Comparison of ENCODE assay signal across 1 cellular context in genomic region chr15:74422723-74423442, GRCh38.
TF ChIP-seq lines count a peak whose summit lies in the region.

No MANE protein-coding gene starts in this region.

TF ChIP-seq in HepG2, 621 proteins besides CTCF, POLR2A, EP300 and RAD21 (continued from another document and continues in another):
- TF ChIP-seq ZNF646 (CRISPR knock-in tag; IDR thresholded peaks at IDR 0.05) (no peak), ZFP36L1 (CRISPR knock-in tag; IDR thresholded peaks at IDR 0.05) (no peak), ZNF180 (CRISPR knock-in tag; IDR thresholded peaks at IDR 0.05; ENCODE audit: borderline replicate concordance, low read depth) (no peak), ZNF460 (CRISPR knock-in tag; IDR thresholded peaks at IDR 0.05; ENCODE audit: borderline replicate concordance) (no peak), ZNF747 (CRISPR knock-in tag; IDR thresholded peaks at IDR 0.05; ENCODE audit: borderline replicate concordance) (no peak), FOXJ3 (CRISPR knock-in tag; IDR thresholded peaks at IDR 0.05; ENCODE audit: borderline replicate concordance) (no peak), ZNF547 (CRISPR knock-in tag; IDR thresholded peaks at IDR 0.05) (no peak), HMG20A (CRISPR knock-in tag; IDR thresholded peaks at IDR 0.05; ENCODE audit: borderline replicate concordance) (no peak), KAT8 (CRISPR knock-in tag; IDR thresholded peaks at IDR 0.05) (no peak), HNF1B (CRISPR knock-in tag; IDR thresholded peaks at IDR 0.05) (no peak), TERF1 (CRISPR knock-in tag; IDR thresholded peaks at IDR 0.05) (no peak), PTBP1 (IDR thresholded peaks at IDR 0.05; ENCODE audit: low read depth, low read length, poor library complexity, severe bottlenecking) (no peak), MTF2 (CRISPR knock-in tag; IDR thresholded peaks at IDR 0.05; ENCODE audit: borderline replicate concordance) (no peak), MED13 (CRISPR knock-in tag; IDR thresholded peaks at IDR 0.05) (no peak), ZNF160 (CRISPR knock-in tag; IDR thresholded peaks at IDR 0.05) (no peak), ZBTB7A (CRISPR knock-in tag; IDR thresholded peaks at IDR 0.05) (no peak), MXD4 (CRISPR knock-in tag; IDR thresholded peaks at IDR 0.05) (no peak), ZNF546 (CRISPR knock-in tag; conservative IDR thresholded peaks at IDR 0.05) (no peak), FOXP1 (IDR thresholded peaks at IDR 0.05) (no peak), FOXP1 (CRISPR knock-in tag; IDR thresholded peaks at IDR 0.05) (no peak), NCOA5 (CRISPR knock-in tag; IDR thresholded peaks at IDR 0.05) (no peak), FOSL1 (CRISPR knock-in tag; IDR thresholded peaks at IDR 0.05; ENCODE audit: borderline replicate concordance) (peak; percentile 37; the same call in 1 of the 2 replicates), DR1 (CRISPR knock-in tag; IDR thresholded peaks at IDR 0.05) (no peak), HOXA3 (CRISPR knock-in tag; IDR thresholded peaks at IDR 0.05) (peak; percentile 17), KLF6 (CRISPR knock-in tag; IDR thresholded peaks at IDR 0.05) (no peak), ZNF414 (CRISPR knock-in tag; IDR thresholded peaks at IDR 0.05) (no peak), ZNF652 (CRISPR knock-in tag; IDR thresholded peaks at IDR 0.05; ENCODE audit: borderline replicate concordance, low read depth) (no peak), EED (CRISPR knock-in tag; IDR thresholded peaks at IDR 0.05) (no peak), HMGXB4 (CRISPR knock-in tag; IDR thresholded peaks at IDR 0.05; ENCODE audit: borderline replicate concordance in 1 of 2, low read depth in 1 of 2) (0 out of 4 replicates have a peak, but pooled peaks of 1 of the 2 experiments have one; percentile 31), IRF2 (CRISPR knock-in tag; IDR thresholded peaks at IDR 0.05) (no peak), SYNCRIP (IDR thresholded peaks at IDR 0.05; ENCODE audit: insufficient read depth, low read depth, low read length) (no peak), ZNF710 (CRISPR knock-in tag; IDR thresholded peaks at IDR 0.05; ENCODE audit: borderline replicate concordance) (no peak), YEATS4 (CRISPR knock-in tag; IDR thresholded peaks at IDR 0.05; ENCODE audit: borderline replicate concordance) (no peak), GATAD1 (CRISPR knock-in tag; IDR thresholded peaks at IDR 0.05) (peak; percentile 43)
- TF ChIP-seq, protein P1, sequence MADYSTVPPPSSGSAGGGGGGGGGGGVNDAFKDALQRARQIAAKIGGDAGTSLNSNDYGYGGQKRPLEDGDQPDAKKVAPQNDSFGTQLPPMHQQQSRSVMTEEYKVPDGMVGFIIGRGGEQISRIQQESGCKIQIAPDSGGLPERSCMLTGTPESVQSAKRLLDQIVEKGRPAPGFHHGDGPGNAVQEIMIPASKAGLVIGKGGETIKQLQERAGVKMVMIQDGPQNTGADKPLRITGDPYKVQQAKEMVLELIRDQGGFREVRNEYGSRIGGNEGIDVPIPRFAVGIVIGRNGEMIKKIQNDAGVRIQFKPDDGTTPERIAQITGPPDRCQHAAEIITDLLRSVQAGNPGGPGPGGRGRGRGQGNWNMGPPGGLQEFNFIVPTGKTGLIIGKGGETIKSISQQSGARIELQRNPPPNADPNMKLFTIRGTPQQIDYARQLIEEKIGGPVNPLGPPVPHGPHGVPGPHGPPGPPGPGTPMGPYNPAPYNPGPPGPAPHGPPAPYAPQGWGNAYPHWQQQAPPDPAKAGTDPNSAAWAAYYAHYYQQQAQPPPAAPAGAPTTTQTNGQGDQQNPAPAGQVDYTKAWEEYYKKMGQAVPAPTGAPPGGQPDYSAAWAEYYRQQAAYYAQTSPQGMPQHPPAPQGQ (CRISPR knock-in tag; IDR thresholded peaks at IDR 0.05; ENCODE audit: borderline replicate concordance), result no peak
- TF ChIP-seq, protein P2, sequence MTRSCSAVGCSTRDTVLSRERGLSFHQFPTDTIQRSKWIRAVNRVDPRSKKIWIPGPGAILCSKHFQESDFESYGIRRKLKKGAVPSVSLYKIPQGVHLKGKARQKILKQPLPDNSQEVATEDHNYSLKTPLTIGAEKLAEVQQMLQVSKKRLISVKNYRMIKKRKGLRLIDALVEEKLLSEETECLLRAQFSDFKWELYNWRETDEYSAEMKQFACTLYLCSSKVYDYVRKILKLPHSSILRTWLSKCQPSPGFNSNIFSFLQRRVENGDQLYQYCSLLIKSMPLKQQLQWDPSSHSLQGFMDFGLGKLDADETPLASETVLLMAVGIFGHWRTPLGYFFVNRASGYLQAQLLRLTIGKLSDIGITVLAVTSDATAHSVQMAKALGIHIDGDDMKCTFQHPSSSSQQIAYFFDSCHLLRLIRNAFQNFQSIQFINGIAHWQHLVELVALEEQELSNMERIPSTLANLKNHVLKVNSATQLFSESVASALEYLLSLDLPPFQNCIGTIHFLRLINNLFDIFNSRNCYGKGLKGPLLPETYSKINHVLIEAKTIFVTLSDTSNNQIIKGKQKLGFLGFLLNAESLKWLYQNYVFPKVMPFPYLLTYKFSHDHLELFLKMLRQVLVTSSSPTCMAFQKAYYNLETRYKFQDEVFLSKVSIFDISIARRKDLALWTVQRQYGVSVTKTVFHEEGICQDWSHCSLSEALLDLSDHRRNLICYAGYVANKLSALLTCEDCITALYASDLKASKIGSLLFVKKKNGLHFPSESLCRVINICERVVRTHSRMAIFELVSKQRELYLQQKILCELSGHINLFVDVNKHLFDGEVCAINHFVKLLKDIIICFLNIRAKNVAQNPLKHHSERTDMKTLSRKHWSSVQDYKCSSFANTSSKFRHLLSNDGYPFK (CRISPR knock-in tag; IDR thresholded peaks at IDR 0.05; ENCODE audit: borderline replicate concordance), result no peak
- TF ChIP-seq, protein P3, sequence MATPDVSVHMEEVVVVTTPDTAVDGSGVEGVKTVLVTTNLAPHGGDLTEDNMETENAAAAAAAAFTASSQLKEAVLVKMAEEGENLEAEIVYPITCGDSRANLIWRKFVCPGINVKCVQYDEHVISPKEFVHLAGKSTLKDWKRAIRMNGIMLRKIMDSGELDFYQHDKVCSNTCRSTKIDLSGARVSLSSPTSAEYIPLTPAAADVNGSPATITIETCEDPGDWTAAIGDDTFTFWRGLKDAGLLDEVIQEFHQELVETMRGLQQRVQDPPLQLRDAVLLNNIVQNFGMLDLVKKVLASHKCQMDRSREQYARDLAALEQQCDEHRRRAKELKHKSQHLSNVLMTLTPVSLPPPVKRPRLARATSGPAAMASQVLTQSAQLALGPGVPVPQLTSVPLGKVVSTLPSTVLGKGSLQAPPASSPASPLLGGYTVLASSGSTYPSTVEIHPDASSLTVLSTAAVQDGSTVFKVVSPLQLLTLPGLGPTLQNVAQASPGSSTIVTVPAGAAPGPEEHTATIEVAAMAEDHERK (CRISPR knock-in tag; IDR thresholded peaks at IDR 0.05; ENCODE audit: low read depth), result no peak
- TF ChIP-seq, protein P4, sequence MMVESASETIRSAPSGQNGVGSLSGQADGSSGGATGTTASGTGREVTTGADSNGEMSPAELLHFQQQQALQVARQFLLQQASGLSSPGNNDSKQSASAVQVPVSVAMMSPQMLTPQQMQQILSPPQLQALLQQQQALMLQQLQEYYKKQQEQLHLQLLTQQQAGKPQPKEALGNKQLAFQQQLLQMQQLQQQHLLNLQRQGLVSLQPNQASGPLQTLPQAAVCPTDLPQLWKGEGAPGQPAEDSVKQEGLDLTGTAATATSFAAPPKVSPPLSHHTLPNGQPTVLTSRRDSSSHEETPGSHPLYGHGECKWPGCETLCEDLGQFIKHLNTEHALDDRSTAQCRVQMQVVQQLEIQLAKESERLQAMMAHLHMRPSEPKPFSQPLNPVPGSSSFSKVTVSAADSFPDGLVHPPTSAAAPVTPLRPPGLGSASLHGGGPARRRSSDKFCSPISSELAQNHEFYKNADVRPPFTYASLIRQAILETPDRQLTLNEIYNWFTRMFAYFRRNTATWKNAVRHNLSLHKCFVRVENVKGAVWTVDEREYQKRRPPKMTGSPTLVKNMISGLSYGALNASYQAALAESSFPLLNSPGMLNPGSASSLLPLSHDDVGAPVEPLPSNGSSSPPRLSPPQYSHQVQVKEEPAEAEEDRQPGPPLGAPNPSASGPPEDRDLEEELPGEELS (CRISPR knock-in tag; IDR thresholded peaks at IDR 0.05), result no peak
